19 cellular contexts compared by ENCODE assay signal in genomic region chr5:77397686-77398300, GRCh38.
"Had no signal": no experiment of that assay in that cellular context is flagged by ENCODE, and none has a peak within 500 bp of the region (broad histone marks: within the 10 kb centered on the region; RNA-seq: fewer than 3 reads in every experiment).

No MANE protein-coding gene starts in this region.

- H3K27me3 Mint-ChIP-seq: activated naive CD4-positive, alpha-beta T cell treated with anti-CD3 and anti-CD28 coated beads, Interleukin-2, amount 50 U/mL, for 24 hours had no signal

- H3K36me3 Mint-ChIP-seq: activated naive CD4-positive, alpha-beta T cell treated with anti-CD3 and anti-CD28 coated beads, Interleukin-2, amount 50 U/mL, for 24 hours; naive thymus-derived CD4-positive, alpha-beta T cell had no signal

- H3K27ac Mint-ChIP-seq: activated naive CD4-positive, alpha-beta T cell treated with anti-CD3 and anti-CD28 coated beads, Interleukin-2, amount 50 U/mL, for 24 hours had no signal

- DNase-seq: activated CD4-positive, alpha-beta T cell treated with anti-CD3 and anti-CD28 coated beads, Interleukin-2, amount 50 U/mL, for 48 hours; activated gamma-delta T cell; foreskin keratinocyte; hypothalamus; left ventricle myocardium inferior; mammary epithelial cell; naive thymus-derived CD4-positive, alpha-beta T cell; ovary; sigmoid colon; spleen; stimulated activated CD8-positive, alpha-beta memory T cell treated with anti-CD3 and anti-CD28 coated beads, Interleukin-4, amount 100 ng/mL, for 48 hours; stimulated activated naive CD4-positive, alpha-beta T cell treated with Interleukin-2 at 50 U/mL for 16 hours; substantia nigra; SW 1271; tibial artery had no signal

- H3K36me3 ChIP-seq: ascending aorta, cardiac muscle cell, left ventricle myocardium inferior, ovary, sigmoid colon, spleen, tibial artery had no signal

- H3K9me3 Mint-ChIP-seq: activated naive CD4-positive, alpha-beta T cell treated with anti-CD3 and anti-CD28 coated beads, Interleukin-2, amount 50 U/mL, for 24 hours; naive thymus-derived CD4-positive, alpha-beta T cell had no signal

- H3K9me3 ChIP-seq: ascending aorta, left ventricle myocardium inferior, ovary, sigmoid colon, spleen, tibial artery had no signal

- H3K4me3 ChIP-seq: ascending aorta, cardiac muscle cell, left ventricle myocardium inferior, ovary, sigmoid colon, spleen, tibial artery had no signal

- H3K4me1 ChIP-seq: foreskin keratinocyte, left ventricle myocardium inferior, spleen had no signal

- H3K27me3 ChIP-seq: ascending aorta, cardiac muscle cell, ovary, sigmoid colon, spleen, tibial artery had no signal

- H3K4me3 Mint-ChIP-seq: activated naive CD4-positive, alpha-beta T cell treated with anti-CD3 and anti-CD28 coated beads, Interleukin-2, amount 50 U/mL, for 24 hours; naive thymus-derived CD4-positive, alpha-beta T cell had no signal

- H3K27ac ChIP-seq: ascending aorta, cardiac muscle cell, epithelial cell of prostate, foreskin keratinocyte, left ventricle myocardium inferior, ovary, sigmoid colon, spleen, tibial artery had no signal
